Comparison of ENCODE assay signal across 8 cellular contexts in the genomic region with DNA sequence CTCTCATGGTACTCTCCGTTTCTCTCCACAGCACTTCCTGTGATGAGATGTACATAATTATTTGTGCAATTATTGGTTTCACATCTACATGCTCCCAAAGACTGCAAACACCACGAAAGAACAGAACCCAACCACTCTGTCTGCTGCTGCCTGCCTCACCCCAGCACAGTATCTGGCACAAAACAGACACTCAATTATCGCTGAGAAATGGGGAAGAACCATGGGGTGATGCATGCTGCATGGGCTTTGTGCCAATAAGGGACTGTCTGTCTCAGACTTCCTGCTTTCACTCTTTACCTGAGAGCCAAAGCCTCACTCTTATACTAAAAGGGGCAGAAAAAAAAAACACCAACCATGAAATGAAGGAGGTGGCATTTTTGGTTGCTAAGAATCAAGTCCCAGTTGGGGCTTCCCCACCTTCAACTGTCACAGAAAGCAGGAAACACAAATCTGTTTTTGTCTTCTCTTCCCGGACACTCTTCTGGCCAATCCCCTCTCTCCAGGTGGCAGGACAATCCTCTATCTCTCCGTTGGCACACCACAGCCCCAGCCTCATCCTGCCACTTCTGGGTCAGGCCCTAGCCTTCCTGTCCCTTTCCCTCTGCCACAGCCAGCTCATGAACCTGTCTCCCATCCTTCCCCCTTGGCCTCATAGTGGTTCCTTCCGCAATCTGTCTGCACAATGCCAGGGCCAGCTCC.
DNase-seq lines count a peak whose midpoint lies in the region; ATAC-seq and TF ChIP-seq lines count a peak whose summit lies in the region.

No MANE protein-coding gene starts in this region.

- no peak for DNase-seq in heart right ventricle
- no peak for DNase-seq in cardiac septum (ENCODE audit: low spot score)
- DNase-seq in activated B cell treated with CpG ODN at 0.5 μM for 24 hours, result no peak
- peak; percentile 65 for DNase-seq in cerebellum (ENCODE audit: low spot score)
- peak; percentile 26 to 53 for DNase-seq in stimulated activated CD4-positive, alpha-beta T cell treated with anti-CD3 and anti-CD28 coated beads, Interleukin-1b, Interleukin-23, amount 100 ng/mL, for 4 hours (ENCODE audit: low read depth in 2 of 2)
- DNase-seq in dermis blood vessel endothelial cell, result no peak
- no peak for DNase-seq in NCI-H2171 treated with DMSO at 0.1 percent for 48 hours (lab: John Stamatoyannopoulos, UW)

- POLR2A ChIA-PET in activated B cell treated with CpG ODN at 0.5 μM for 24 hours (lab: Charles Lee), result no interaction called here

- no peaks in the 10 kb centered on the region for H3K36me3 ChIP-seq in heart right ventricle

- peak overlapping the region; percentile 26 for H3K27ac Mint-ChIP-seq in activated B cell treated with CpG ODN at 0.5 μM for 24 hours

- CTCF ChIA-PET in activated B cell treated with CpG ODN at 0.5 μM for 24 hours (lab: Charles Lee), result no interaction called here

- no peak overlapping the region for H3K4me3 ChIP-seq in heart right ventricle

- H3K9me3 ChIP-seq in heart right ventricle, result no peaks in the 10 kb centered on the region

- ATAC-seq in heart right ventricle (peak in 5 of 8 donors; percentile 5 to 40 (median 23)), HG03469 (IDR thresholded peaks at IDR 0.05; ENCODE audit: unreplicated experiment) (peak; percentile 76), activated B cell treated with CpG ODN at 0.5 μM for 24 hours (ENCODE audit: low read depth) (peak; percentile 62)

- H3K4me1 ChIP-seq in heart right ventricle, result peaks cover 2 to 65% (median 40%) of the 10 kb centered on the region in 9 donors

- peak overlapping the region; percentile 13 for H3K4me3 Mint-ChIP-seq in activated B cell treated with CpG ODN at 0.5 μM for 24 hours

- H3K27me3 Mint-ChIP-seq in activated B cell treated with CpG ODN at 0.5 μM for 24 hours, result no peaks in the 10 kb centered on the region

- H3K27ac ChIP-seq in heart right ventricle, result peak overlapping the region in 4 of 10 donors; percentile 6 to 83 (median 34)

- intact Hi-C loops in heart right ventricle (cut with DNase I) (no loop called here), cardiac septum (cut with DNase I) (no loop called here), activated B cell treated with CpG ODN at 0.5 μM for 24 hours (cut with micrococcal nuclease) (no loop called here)

- no peaks in the 10 kb centered on the region for H3K9me3 Mint-ChIP-seq in activated B cell treated with CpG ODN at 0.5 μM for 24 hours

- WGBS in heart right ventricle, 2 donors, result 64 to 73% methylated on average over 6 of the region's 6 CpGs

- TF ChIP-seq CTCF in heart right ventricle (IDR thresholded peaks at IDR 0.05) (no peak), activated B cell treated with CpG ODN at 0.5 μM for 24 hours (IDR thresholded peaks at IDR 0.05) (no peak)

- H3K27me3 ChIP-seq in heart right ventricle, result no peaks in the 10 kb centered on the region

- no peaks in the 10 kb centered on the region for H3K36me3 Mint-ChIP-seq in activated B cell treated with CpG ODN at 0.5 μM for 24 hours (ENCODE audit: low read depth)

- H3K4me1 Mint-ChIP-seq in activated B cell treated with CpG ODN at 0.5 μM for 24 hours, result peaks cover 13% of the 10 kb centered on the region

Comparison
In these comparisons a context has a peak if more than half of its experiments do, and no peak if none do; other contexts are left out.
1. ATAC-seq: peak in every context shown above with its lines; median percentile 76 in HG03469; 62 in activated B cell treated with CpG ODN at 0.5 μM for 24 hours; 23 in heart right ventricle.
2. DNase-seq: peak in cerebellum (single experiment) and stimulated activated CD4-positive, alpha-beta T cell treated with anti-CD3 and anti-CD28 coated beads, Interleukin-1b, Interleukin-23, amount 100 ng/mL, for 4 hours (2 of 2); none in heart right ventricle (0 of 2), cardiac septum (single experiment), activated B cell treated with CpG ODN at 0.5 μM for 24 hours (single experiment), dermis blood vessel endothelial cell (single experiment) and NCI-H2171 treated with DMSO at 0.1 percent for 48 hours (single experiment).